Comparison of ENCODE assay signal across 1 cellular context in the genomic region with DNA sequence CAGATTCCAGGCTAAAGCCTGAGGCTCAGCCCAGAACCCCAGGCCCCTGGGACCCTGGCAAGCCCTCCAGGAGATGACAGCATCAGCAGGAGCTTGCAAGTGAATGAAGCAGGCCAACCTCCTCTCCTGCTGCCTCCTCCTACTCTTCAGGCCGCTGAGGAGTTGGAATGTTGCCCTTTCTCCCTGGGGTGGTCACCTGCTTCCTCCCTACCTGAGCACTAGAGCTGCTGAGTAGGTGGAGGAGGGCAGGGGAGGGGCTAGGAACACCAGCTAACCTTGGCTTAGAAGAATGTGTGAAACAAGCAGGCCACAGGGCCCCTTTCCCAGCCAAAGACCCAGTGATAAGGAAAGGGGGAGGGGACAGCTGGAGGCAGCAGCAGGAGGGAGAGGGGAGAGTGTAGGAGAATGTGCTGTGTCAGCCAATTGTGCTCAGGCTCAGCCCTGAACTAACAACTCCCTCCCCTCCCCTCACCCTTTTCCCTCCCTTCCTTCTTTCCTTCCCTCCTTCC.
TF ChIP-seq lines count a peak whose summit lies in the region.

No MANE protein-coding gene starts in this region.

TF ChIP-seq in H1, 55 proteins besides CTCF, POLR2A, EP300 and RAD21 (continued from another document):
- TF ChIP-seq HDAC6 (IDR thresholded peaks at IDR 0.05; ENCODE audit: low read depth, low read length) (no peak), BCL11A (IDR thresholded peaks at IDR 0.05; ENCODE audit: low read depth in 2 of 2, low read length in 2 of 2) (no peak), RNF2 (IDR thresholded peaks at IDR 0.05; ENCODE audit: borderline replicate concordance, low read depth, low read length, missing control alignments, poor library complexity, severe bottlenecking) (no peak), KDM5A (IDR thresholded peaks at IDR 0.05; ENCODE audit: low read length) (no peak), SIN3A (conservative IDR thresholded peaks at IDR 0.05 in 1 of 2, IDR thresholded peaks at IDR 0.05 in 1 of 2; ENCODE audit: low read depth in 1 of 2, low read length in 2 of 2) (no peak), SP2 (IDR thresholded peaks at IDR 0.05; ENCODE audit: low read length) (no peak), ASH2L (IDR thresholded peaks at IDR 0.05; ENCODE audit: low read length) (no peak), POU5F1 (IDR thresholded peaks at IDR 0.05; ENCODE audit: low read depth, low read length) (no peak), YY1 (IDR thresholded peaks at IDR 0.05; ENCODE audit: low read depth, low read length) (0 out of 2 replicates have a peak, but pooled peaks have one; percentile 7), RXRA (IDR thresholded peaks at IDR 0.05; ENCODE audit: insufficient read depth, low read depth, low read length) (no peak), SP4 (IDR thresholded peaks at IDR 0.05; ENCODE audit: low read length) (no peak), FOSL1 (IDR thresholded peaks at IDR 0.05; ENCODE audit: insufficient read depth, low read depth, low read length) (no peak), MAX (IDR thresholded peaks at IDR 0.05) (no peak), HDAC2 (IDR thresholded peaks at IDR 0.05; ENCODE audit: borderline replicate concordance in 1 of 2, low read depth in 2 of 2, low read length in 2 of 2) (no peak), CEBPB (IDR thresholded peaks at IDR 0.05; ENCODE audit: low read depth, low read length) (no peak), SRF (IDR thresholded peaks at IDR 0.05; ENCODE audit: low read depth, low read length) (no peak), CBX8 (IDR thresholded peaks at IDR 0.05; ENCODE audit: borderline replicate concordance, low read depth, low read length) (no peak), RFX5 (IDR thresholded peaks at IDR 0.05; ENCODE audit: borderline replicate concordance, low read depth, low read length) (no peak), TBP (IDR thresholded peaks at IDR 0.05; ENCODE audit: low read depth, low read length) (no peak), JUND (IDR thresholded peaks at IDR 0.05; ENCODE audit: low read length) (no peak), SP1 (IDR thresholded peaks at IDR 0.05; ENCODE audit: low read depth, low read length) (0 out of 2 replicates have a peak, but pooled peaks have one; percentile 27), TEAD4 (IDR thresholded peaks at IDR 0.05; ENCODE audit: low read depth, low read length) (peak; percentile 67), EZH2 (IDR thresholded peaks at IDR 0.05; ENCODE audit: low read depth, low read length, severe bottlenecking) (no peak), NANOG (IDR thresholded peaks at IDR 0.05; ENCODE audit: insufficient read depth, low read depth, low read length, poor library complexity, severe bottlenecking) (no peak), TAF7 (optimal IDR thresholded peaks at IDR 0.05; ENCODE audit: borderline replicate concordance, low read depth, low read length) (no peak), CHD1 (IDR thresholded peaks at IDR 0.05; ENCODE audit: low read depth, low read length) (no peak), ATF2 (IDR thresholded peaks at IDR 0.05; ENCODE audit: low read length) (no peak), MAFK (IDR thresholded peaks at IDR 0.05; ENCODE audit: low read depth, low read length) (peak; percentile 97), RBBP5 (IDR thresholded peaks at IDR 0.05; ENCODE audit: borderline replicate concordance, low read depth, low read length) (no peak), SIRT6 (IDR thresholded peaks at IDR 0.05; ENCODE audit: low read length) (no peak), SUZ12 (IDR thresholded peaks at IDR 0.05; ENCODE audit: low read length) (no peak), GTF2F1 (IDR thresholded peaks at IDR 0.05; ENCODE audit: borderline replicate concordance, low read depth, low read length) (no peak), ZNF274 (IDR thresholded peaks at IDR 0.05; ENCODE audit: borderline replicate concordance, extremely low read depth, low read length) (no peak), JUN (IDR thresholded peaks at IDR 0.05; ENCODE audit: low read depth, low read length) (no peak), ATF3 (IDR thresholded peaks at IDR 0.05; ENCODE audit: insufficient read depth, low read depth, low read length) (no peak), BACH1 (IDR thresholded peaks at IDR 0.05; ENCODE audit: low read length) (peak; percentile 78), EGR1 (IDR thresholded peaks at IDR 0.05; ENCODE audit: borderline replicate concordance, low read depth, low read length) (no peak)
- TF ChIP-seq, protein P1, sequence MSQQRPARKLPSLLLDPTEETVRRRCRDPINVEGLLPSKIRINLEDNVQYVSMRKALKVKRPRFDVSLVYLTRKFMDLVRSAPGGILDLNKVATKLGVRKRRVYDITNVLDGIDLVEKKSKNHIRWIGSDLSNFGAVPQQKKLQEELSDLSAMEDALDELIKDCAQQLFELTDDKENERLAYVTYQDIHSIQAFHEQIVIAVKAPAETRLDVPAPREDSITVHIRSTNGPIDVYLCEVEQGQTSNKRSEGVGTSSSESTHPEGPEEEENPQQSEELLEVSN (IDR thresholded peaks at IDR 0.05): no peak
- TF ChIP-seq, protein P2, sequence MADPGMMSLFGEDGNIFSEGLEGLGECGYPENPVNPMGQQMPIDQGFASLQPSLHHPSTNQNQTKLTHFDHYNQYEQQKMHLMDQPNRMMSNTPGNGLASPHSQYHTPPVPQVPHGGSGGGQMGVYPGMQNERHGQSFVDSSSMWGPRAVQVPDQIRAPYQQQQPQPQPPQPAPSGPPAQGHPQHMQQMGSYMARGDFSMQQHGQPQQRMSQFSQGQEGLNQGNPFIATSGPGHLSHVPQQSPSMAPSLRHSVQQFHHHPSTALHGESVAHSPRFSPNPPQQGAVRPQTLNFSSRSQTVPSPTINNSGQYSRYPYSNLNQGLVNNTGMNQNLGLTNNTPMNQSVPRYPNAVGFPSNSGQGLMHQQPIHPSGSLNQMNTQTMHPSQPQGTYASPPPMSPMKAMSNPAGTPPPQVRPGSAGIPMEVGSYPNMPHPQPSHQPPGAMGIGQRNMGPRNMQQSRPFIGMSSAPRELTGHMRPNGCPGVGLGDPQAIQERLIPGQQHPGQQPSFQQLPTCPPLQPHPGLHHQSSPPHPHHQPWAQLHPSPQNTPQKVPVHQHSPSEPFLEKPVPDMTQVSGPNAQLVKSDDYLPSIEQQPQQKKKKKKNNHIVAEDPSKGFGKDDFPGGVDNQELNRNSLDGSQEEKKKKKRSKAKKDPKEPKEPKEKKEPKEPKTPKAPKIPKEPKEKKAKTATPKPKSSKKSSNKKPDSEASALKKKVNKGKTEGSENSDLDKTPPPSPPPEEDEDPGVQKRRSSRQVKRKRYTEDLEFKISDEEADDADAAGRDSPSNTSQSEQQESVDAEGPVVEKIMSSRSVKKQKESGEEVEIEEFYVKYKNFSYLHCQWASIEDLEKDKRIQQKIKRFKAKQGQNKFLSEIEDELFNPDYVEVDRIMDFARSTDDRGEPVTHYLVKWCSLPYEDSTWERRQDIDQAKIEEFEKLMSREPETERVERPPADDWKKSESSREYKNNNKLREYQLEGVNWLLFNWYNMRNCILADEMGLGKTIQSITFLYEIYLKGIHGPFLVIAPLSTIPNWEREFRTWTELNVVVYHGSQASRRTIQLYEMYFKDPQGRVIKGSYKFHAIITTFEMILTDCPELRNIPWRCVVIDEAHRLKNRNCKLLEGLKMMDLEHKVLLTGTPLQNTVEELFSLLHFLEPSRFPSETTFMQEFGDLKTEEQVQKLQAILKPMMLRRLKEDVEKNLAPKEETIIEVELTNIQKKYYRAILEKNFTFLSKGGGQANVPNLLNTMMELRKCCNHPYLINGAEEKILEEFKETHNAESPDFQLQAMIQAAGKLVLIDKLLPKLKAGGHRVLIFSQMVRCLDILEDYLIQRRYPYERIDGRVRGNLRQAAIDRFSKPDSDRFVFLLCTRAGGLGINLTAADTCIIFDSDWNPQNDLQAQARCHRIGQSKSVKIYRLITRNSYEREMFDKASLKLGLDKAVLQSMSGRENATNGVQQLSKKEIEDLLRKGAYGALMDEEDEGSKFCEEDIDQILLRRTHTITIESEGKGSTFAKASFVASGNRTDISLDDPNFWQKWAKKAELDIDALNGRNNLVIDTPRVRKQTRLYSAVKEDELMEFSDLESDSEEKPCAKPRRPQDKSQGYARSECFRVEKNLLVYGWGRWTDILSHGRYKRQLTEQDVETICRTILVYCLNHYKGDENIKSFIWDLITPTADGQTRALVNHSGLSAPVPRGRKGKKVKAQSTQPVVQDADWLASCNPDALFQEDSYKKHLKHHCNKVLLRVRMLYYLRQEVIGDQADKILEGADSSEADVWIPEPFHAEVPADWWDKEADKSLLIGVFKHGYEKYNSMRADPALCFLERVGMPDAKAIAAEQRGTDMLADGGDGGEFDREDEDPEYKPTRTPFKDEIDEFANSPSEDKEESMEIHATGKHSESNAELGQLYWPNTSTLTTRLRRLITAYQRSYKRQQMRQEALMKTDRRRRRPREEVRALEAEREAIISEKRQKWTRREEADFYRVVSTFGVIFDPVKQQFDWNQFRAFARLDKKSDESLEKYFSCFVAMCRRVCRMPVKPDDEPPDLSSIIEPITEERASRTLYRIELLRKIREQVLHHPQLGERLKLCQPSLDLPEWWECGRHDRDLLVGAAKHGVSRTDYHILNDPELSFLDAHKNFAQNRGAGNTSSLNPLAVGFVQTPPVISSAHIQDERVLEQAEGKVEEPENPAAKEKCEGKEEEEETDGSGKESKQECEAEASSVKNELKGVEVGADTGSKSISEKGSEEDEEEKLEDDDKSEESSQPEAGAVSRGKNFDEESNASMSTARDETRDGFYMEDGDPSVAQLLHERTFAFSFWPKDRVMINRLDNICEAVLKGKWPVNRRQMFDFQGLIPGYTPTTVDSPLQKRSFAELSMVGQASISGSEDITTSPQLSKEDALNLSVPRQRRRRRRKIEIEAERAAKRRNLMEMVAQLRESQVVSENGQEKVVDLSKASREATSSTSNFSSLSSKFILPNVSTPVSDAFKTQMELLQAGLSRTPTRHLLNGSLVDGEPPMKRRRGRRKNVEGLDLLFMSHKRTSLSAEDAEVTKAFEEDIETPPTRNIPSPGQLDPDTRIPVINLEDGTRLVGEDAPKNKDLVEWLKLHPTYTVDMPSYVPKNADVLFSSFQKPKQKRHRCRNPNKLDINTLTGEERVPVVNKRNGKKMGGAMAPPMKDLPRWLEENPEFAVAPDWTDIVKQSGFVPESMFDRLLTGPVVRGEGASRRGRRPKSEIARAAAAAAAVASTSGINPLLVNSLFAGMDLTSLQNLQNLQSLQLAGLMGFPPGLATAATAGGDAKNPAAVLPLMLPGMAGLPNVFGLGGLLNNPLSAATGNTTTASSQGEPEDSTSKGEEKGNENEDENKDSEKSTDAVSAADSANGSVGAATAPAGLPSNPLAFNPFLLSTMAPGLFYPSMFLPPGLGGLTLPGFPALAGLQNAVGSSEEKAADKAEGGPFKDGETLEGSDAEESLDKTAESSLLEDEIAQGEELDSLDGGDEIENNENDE (IDR thresholded peaks at IDR 0.05; ENCODE audit: insufficient replicate concordance, low read length): no peak
- TF ChIP-seq, protein P3, sequence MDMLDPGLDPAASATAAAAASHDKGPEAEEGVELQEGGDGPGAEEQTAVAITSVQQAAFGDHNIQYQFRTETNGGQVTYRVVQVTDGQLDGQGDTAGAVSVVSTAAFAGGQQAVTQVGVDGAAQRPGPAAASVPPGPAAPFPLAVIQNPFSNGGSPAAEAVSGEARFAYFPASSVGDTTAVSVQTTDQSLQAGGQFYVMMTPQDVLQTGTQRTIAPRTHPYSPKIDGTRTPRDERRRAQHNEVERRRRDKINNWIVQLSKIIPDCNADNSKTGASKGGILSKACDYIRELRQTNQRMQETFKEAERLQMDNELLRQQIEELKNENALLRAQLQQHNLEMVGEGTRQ (IDR thresholded peaks at IDR 0.05; ENCODE audit: low read length): no peak
